Comparison of ENCODE assay signal across 13 cellular contexts in genomic region chr17:80374732-80375118, GRCh38.
"Had no signal": no experiment of that assay in that cellular context is flagged by ENCODE, and none has a peak within 500 bp of the region (broad histone marks: within the 10 kb centered on the region; RNA-seq: fewer than 3 reads in every experiment).

No MANE protein-coding gene starts in this region.

- H3K9me3 Mint-ChIP-seq: endodermal cell; naive thymus-derived CD4-positive, alpha-beta T cell had no signal

- H3K4me3 Mint-ChIP-seq: endodermal cell; naive thymus-derived CD4-positive, alpha-beta T cell had no signal

- H3K27me3 Mint-ChIP-seq: naive thymus-derived CD4-positive, alpha-beta T cell had no signal

- DNase-seq: activated CD4-positive, CD25-positive, alpha-beta regulatory T cell; brain microvascular endothelial cell; central memory CD4-positive, alpha-beta T cell; endodermal cell; foreskin keratinocyte; left cardiac atrium; mesenchymal stem cell; mucosa of descending colon; naive thymus-derived CD4-positive, alpha-beta T cell; pancreas; stimulated activated CD4-positive, alpha-beta T cell treated with anti-CD3 and anti-CD28 coated beads, Interleukin-4, amount 100 ng/mL, for 1 hour; thyroid gland had no signal

- ATAC-seq: foreskin keratinocyte; left cardiac atrium; mucosa of descending colon; naive thymus-derived CD4-positive, alpha-beta T cell; pancreas; sciatic nerve had no signal
